ENCODE assay signal across 8 cellular contexts in the genomic region with DNA sequence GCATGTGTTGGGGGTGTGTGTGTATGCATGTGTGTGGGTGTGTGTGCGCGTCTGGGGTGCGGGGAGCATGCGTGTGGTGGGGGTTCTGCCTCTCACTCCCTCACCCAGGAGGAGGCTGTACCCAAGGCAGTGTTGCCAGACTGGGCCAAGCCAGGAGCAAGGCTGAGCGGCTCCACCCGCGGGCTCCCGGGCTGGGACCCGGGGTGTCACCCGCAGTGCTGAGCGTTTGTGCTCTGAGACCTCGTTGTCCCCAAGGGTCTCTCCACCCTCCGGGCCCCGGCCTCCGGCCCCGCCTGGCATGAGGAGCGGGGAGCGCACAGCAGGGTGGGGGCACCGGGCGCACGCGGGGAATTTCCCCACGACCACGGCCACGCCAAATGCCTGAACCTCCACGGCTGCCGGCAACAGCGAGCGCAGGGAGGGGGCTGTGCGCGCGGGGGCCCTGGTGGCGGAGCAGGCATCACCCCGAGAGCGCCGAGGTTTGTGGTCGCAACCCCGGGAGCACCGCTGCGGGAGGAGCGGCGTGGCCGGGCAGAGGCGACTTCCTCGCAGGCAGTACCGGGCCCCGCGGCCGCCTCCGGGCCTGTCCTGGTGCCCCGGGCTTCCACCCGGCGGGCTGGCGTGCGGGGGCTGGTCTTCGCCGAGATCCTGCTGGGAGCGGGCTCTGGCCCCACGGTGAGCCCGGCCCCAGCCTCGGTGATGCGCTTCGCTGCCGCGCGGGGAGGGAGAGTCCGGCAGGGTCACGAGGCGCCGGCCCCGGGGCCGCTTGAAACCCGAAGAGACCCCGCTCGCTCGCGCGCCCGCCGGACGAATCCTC. TPM values are rescaled to one million over a fixed set of nuclear protein-coding genes. Genes with fewer than 3 reads are reported as not detected.
DNase-seq lines count a peak whose midpoint lies in the region; ATAC-seq lines count a peak whose summit lies in the region.

No MANE protein-coding gene starts in this region.

- H3K36me3 ChIP-seq in iPS-15b (ENCODE audit: control insufficient read depth, insufficient read depth, low read length): peaks cover 7% of the 10 kb centered on the region

- peaks cover 46% of the 10 kb centered on the region for H3K27me3 ChIP-seq in iPS-15b (ENCODE audit: control insufficient read depth, insufficient read depth, low read length)

- no peaks in the 10 kb centered on the region for H3K9me3 ChIP-seq in iPS-15b (ENCODE audit: control insufficient read depth, insufficient read depth, low read length)

- H3K9ac ChIP-seq in iPS-15b (ENCODE audit: low read depth, low read length): no peak overlapping the region

- peak overlapping the region; percentile 62 for H3K27ac ChIP-seq in angular gyrus (ENCODE audit: low read depth, low read length)
- peak overlapping the region in 3 of 21 experiments; percentile 1 to 38 (median 15) for H3K27ac ChIP-seq in skin epidermis

- DNase-seq in activated CD4-positive, CD25-positive, alpha-beta regulatory T cell treated with anti-CD3 and anti-CD28 coated beads, Interleukin-2, amount 50 U/mL, for 72 hours: no peak
- DNase-seq in NCI-H2107 (lab: John Stamatoyannopoulos, UW) (no peak), NCI-H1694 (lab: John Stamatoyannopoulos, UW) (no peak), SK-N-DZ (ENCODE audit: low spot score) (no peak)

- peak overlapping the region; percentile 74 for H3K4me3 ChIP-seq in iPS-15b (ENCODE audit: low read depth, low read length)
- peak overlapping the region; percentile 31 to 54 (median 37) for H3K4me3 ChIP-seq in skin epidermis

- peak; percentile 34 to 36 for ATAC-seq in activated CD4-positive, CD25-positive, alpha-beta regulatory T cell treated with anti-CD3 and anti-CD28 coated beads, Interleukin-2, amount 50 U/mL, for 24 hours

- no peaks in the 10 kb centered on the region for H3K4me1 ChIP-seq in iPS-15b (ENCODE audit: control insufficient read depth, insufficient read depth, low read length)

RNA-seq across cellular contexts. Expression of gene OCA2, which starts 7.4 kb away (rescaled TPM):
- polyA plus RNA-seq in SK-N-DZ (2014; cell fraction: cytosol; rRNA removed): 0.02 and 1.3 TPM in 2 replicates
- 0.14 and 0.20 TPM in 2 replicates for polyA plus RNA-seq in SK-N-DZ (2014; cell fraction: nucleus; rRNA removed)
